In the genomic region with DNA sequence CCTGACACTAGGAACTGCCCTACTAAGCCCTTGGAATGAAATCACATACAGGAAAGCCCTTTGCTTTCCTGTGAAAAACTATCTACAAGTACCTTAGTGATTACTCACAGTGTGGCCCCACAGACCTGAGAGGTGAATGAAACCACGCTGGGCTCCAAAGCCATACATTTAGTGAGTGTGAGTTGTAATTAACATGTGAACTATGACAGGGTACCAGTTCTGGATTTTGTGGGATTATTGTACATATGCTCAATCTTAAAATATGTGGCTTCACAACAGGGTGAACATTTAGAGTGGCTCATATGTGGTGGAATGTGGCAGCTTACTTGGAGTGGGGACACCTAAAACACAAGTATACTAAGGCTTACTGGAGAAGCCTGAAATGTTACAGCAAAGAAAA, we compare ENCODE assay signal across 18 cellular contexts. TPM values are rescaled to one million over a fixed set of nuclear protein-coding genes. Genes with fewer than 3 reads are reported as not detected.
DNase-seq lines count a peak whose midpoint lies in the region; ATAC-seq and TF ChIP-seq lines count a peak whose summit lies in the region.
"Had no signal": no experiment of that assay in that cellular context is flagged by ENCODE, and none has a peak within 500 bp of the region (broad histone marks: within the 10 kb centered on the region; RNA-seq: fewer than 3 reads in every experiment).

No MANE protein-coding gene starts in this region.

- no peak for TF ChIP-seq CTCF in activated CD8-positive, alpha-beta T cell treated with anti-CD3 and anti-CD28 coated beads for 36 hours (IDR thresholded peaks at IDR 0.05)
- TF ChIP-seq CTCF in epithelial cell of esophagus (IDR thresholded peaks at IDR 0.05; ENCODE audit: insufficient read depth, low read depth, low read length, missing control alignments) (no peak), osteocyte (IDR thresholded peaks at IDR 0.05) (no peak)

- no peaks in the 10 kb centered on the region for H3K9me3 Mint-ChIP-seq in activated CD8-positive, alpha-beta T cell treated with anti-CD3 and anti-CD28 coated beads for 36 hours
- H3K9me3 Mint-ChIP-seq in activated CD8-positive, alpha-beta T cell treated with anti-CD3 and anti-CD28 coated beads, Interleukin-2, amount 10 ng/mL, durations not matched to agents 7 days and 5 days (ENCODE audit: insufficient read depth), result no peaks in the 10 kb centered on the region
- no peaks in the 10 kb centered on the region for H3K9me3 Mint-ChIP-seq in stimulated activated effector memory CD8-positive, alpha-beta T cell treated with anti-CD3 and anti-CD28 coated beads, Interleukin-12 subunit alpha, Interleukin-12 subunit beta, amount 100 ng/mL, for 72 hours
- no peaks in the 10 kb centered on the region for H3K9me3 Mint-ChIP-seq in osteocyte (ENCODE audit: unreplicated experiment)
- H3K9me3 Mint-ChIP-seq: activated T-helper 1 cell treated with anti-CD3 and anti-CD28 coated beads, Interleukin-12 subunit alpha, Interleukin-12 subunit beta, Interleukin-2, Interleukin-4 antibody, amounts not matched to agents 30 ng/mL and 10 ng/mL and 1 ng/mL, durations not matched to agents 14 hours and 24 hours and 36 hours had no signal

- H3K4me3 Mint-ChIP-seq in activated CD8-positive, alpha-beta T cell treated with anti-CD3 and anti-CD28 coated beads for 36 hours, result no peak overlapping the region
- no peak overlapping the region for H3K4me3 Mint-ChIP-seq in activated CD8-positive, alpha-beta T cell treated with anti-CD3 and anti-CD28 coated beads, Interleukin-2, amount 10 ng/mL, durations not matched to agents 7 days and 5 days
- no peak overlapping the region for H3K4me3 Mint-ChIP-seq in stimulated activated effector memory CD8-positive, alpha-beta T cell treated with anti-CD3 and anti-CD28 coated beads, Interleukin-12 subunit alpha, Interleukin-12 subunit beta, amount 100 ng/mL, for 72 hours
- no peak overlapping the region for H3K4me3 Mint-ChIP-seq in osteocyte (ENCODE audit: unreplicated experiment)
- H3K4me3 Mint-ChIP-seq: activated T-helper 1 cell treated with anti-CD3 and anti-CD28 coated beads, Interleukin-12 subunit alpha, Interleukin-12 subunit beta, Interleukin-2, Interleukin-4 antibody, amounts not matched to agents 30 ng/mL and 10 ng/mL and 1 ng/mL, durations not matched to agents 14 hours and 24 hours and 36 hours had no signal

- H3K36me3 Mint-ChIP-seq in activated CD8-positive, alpha-beta T cell treated with anti-CD3 and anti-CD28 coated beads for 36 hours (ENCODE audit: low read depth), result no peaks in the 10 kb centered on the region
- no peaks in the 10 kb centered on the region for H3K36me3 Mint-ChIP-seq in activated CD8-positive, alpha-beta T cell treated with anti-CD3 and anti-CD28 coated beads, Interleukin-2, amount 10 ng/mL, durations not matched to agents 7 days and 5 days (ENCODE audit: low read depth)
- H3K36me3 Mint-ChIP-seq in stimulated activated effector memory CD8-positive, alpha-beta T cell treated with anti-CD3 and anti-CD28 coated beads, Interleukin-12 subunit alpha, Interleukin-12 subunit beta, amount 100 ng/mL, for 72 hours, result no peaks in the 10 kb centered on the region
- no peaks in the 10 kb centered on the region for H3K36me3 Mint-ChIP-seq in osteocyte (ENCODE audit: unreplicated experiment)

- peak; percentile 14 for DNase-seq in activated CD8-positive, alpha-beta T cell treated with anti-CD3 and anti-CD28 coated beads for 36 hours
- no peak for DNase-seq in activated CD8-positive, alpha-beta T cell treated with anti-CD3 and anti-CD28 coated beads, Interleukin-2, amount 10 ng/mL, durations not matched to agents 7 days and 5 days
- DNase-seq in LoVo (ENCODE audit: low spot score), result peak; percentile 8
- peak; percentile 64 for DNase-seq in epithelial cell of esophagus (ENCODE audit: low read depth)
- DNase-seq in stimulated activated effector memory CD8-positive, alpha-beta T cell treated with anti-CD3 and anti-CD28 coated beads, Interleukin-12 subunit alpha, Interleukin-12 subunit beta, amount 100 ng/mL, for 72 hours (ENCODE audit: low spot score in 2 of 2), result no peak
- no peak for DNase-seq in NCI-H1436 treated with DMSO at 0.1 percent for 48 hours (lab: John Stamatoyannopoulos, UW)
- no peak for DNase-seq in cerebellar cortex (ENCODE audit: low spot score)
- no peak for DNase-seq in osteocyte (ENCODE audit: extremely low spot score, unreplicated experiment)
- DNase-seq: activated CD4-positive, alpha-beta T cell treated with anti-CD3 and anti-CD28 coated beads, Interleukin-2, amount 50 U/mL, for 48 hours; effector CD8-positive, alpha-beta T cell; kidney glomerular epithelial cell; mucosa of descending colon; NCI-H2107; NCI-H526; right cardiac atrium; stimulated activated CD4-positive, alpha-beta T cell treated with anti-CD3 and anti-CD28 coated beads, Interleukin-2, amount 100 ng/mL, for 24 hours had no signal

- ATAC-seq in activated CD8-positive, alpha-beta T cell treated with anti-CD3 and anti-CD28 coated beads for 36 hours, result peak; percentile 60
- ATAC-seq in activated CD8-positive, alpha-beta T cell treated with anti-CD3 and anti-CD28 coated beads, Interleukin-2, amount 10 ng/mL, durations not matched to agents 7 days and 5 days, result no peak
- peak; percentile 74 for ATAC-seq in stimulated activated effector memory CD8-positive, alpha-beta T cell treated with anti-CD3 and anti-CD28 coated beads, Interleukin-12 subunit alpha, Interleukin-12 subunit beta, amount 100 ng/mL, for 72 hours
- ATAC-seq: mucosa of descending colon, right cardiac atrium had no signal

- POLR2A ChIA-PET in activated CD8-positive, alpha-beta T cell treated with anti-CD3 and anti-CD28 coated beads for 36 hours (lab: Charles Lee), result no interaction called here
- POLR2A ChIA-PET in activated CD8-positive, alpha-beta T cell treated with anti-CD3 and anti-CD28 coated beads, Interleukin-2, amount 10 ng/mL, durations not matched to agents 7 days and 5 days (lab: Charles Lee), result no interaction called here

- no peaks in the 10 kb centered on the region for H3K27me3 Mint-ChIP-seq in activated CD8-positive, alpha-beta T cell treated with anti-CD3 and anti-CD28 coated beads for 36 hours
- no peaks in the 10 kb centered on the region for H3K27me3 Mint-ChIP-seq in activated CD8-positive, alpha-beta T cell treated with anti-CD3 and anti-CD28 coated beads, Interleukin-2, amount 10 ng/mL, durations not matched to agents 7 days and 5 days (ENCODE audit: low read depth)
- H3K27me3 Mint-ChIP-seq in osteocyte (ENCODE audit: unreplicated experiment), result no peaks in the 10 kb centered on the region

- intact Hi-C loops in activated CD8-positive, alpha-beta T cell treated with anti-CD3 and anti-CD28 coated beads for 36 hours (cut with micrococcal nuclease), result no loop called here

- H3K4me3 ChIP-seq in epithelial cell of esophagus (ENCODE audit: low read length), result no peak overlapping the region
- H3K4me3 ChIP-seq: mucosa of descending colon, vagina had no signal

- CTCF ChIA-PET in activated CD8-positive, alpha-beta T cell treated with anti-CD3 and anti-CD28 coated beads for 36 hours (lab: Charles Lee), result no interaction called here
- CTCF ChIA-PET in activated CD8-positive, alpha-beta T cell treated with anti-CD3 and anti-CD28 coated beads, Interleukin-2, amount 10 ng/mL, durations not matched to agents 7 days and 5 days (lab: Charles Lee), result no interaction called here

- H3K4me1 Mint-ChIP-seq in activated CD8-positive, alpha-beta T cell treated with anti-CD3 and anti-CD28 coated beads for 36 hours (ENCODE audit: low read depth), result peaks cover 3% of the 10 kb centered on the region
- peaks cover 6% of the 10 kb centered on the region for H3K4me1 Mint-ChIP-seq in activated CD8-positive, alpha-beta T cell treated with anti-CD3 and anti-CD28 coated beads, Interleukin-2, amount 10 ng/mL, durations not matched to agents 7 days and 5 days (ENCODE audit: low read depth)
- no peaks in the 10 kb centered on the region for H3K4me1 Mint-ChIP-seq in stimulated activated effector memory CD8-positive, alpha-beta T cell treated with anti-CD3 and anti-CD28 coated beads, Interleukin-12 subunit alpha, Interleukin-12 subunit beta, amount 100 ng/mL, for 72 hours
- H3K4me1 Mint-ChIP-seq in osteocyte (ENCODE audit: unreplicated experiment), result peaks cover 17% of the 10 kb centered on the region

- no peak overlapping the region for H3K27ac Mint-ChIP-seq in activated CD8-positive, alpha-beta T cell treated with anti-CD3 and anti-CD28 coated beads for 36 hours
- H3K27ac Mint-ChIP-seq in activated CD8-positive, alpha-beta T cell treated with anti-CD3 and anti-CD28 coated beads, Interleukin-2, amount 10 ng/mL, durations not matched to agents 7 days and 5 days, result no peak overlapping the region
- H3K27ac Mint-ChIP-seq in stimulated activated effector memory CD8-positive, alpha-beta T cell treated with anti-CD3 and anti-CD28 coated beads, Interleukin-12 subunit alpha, Interleukin-12 subunit beta, amount 100 ng/mL, for 72 hours, result no peak overlapping the region
- H3K27ac Mint-ChIP-seq in osteocyte (ENCODE audit: unreplicated experiment), result no peak overlapping the region
- H3K27ac Mint-ChIP-seq: activated T-helper 1 cell treated with anti-CD3 and anti-CD28 coated beads, Interleukin-12 subunit alpha, Interleukin-12 subunit beta, Interleukin-2, Interleukin-4 antibody, amounts not matched to agents 30 ng/mL and 10 ng/mL and 1 ng/mL, durations not matched to agents 14 hours and 24 hours and 36 hours had no signal

RNA-seq across cellular contexts. Expression of gene KCTD1, which starts 12.3 kb away (rescaled TPM):
- 1 to 10 TPM; 3.4 TPM for total RNA-seq in activated CD8-positive, alpha-beta T cell treated with anti-CD3 and anti-CD28 coated beads for 36 hours
- total RNA-seq in activated CD8-positive, alpha-beta T cell treated with anti-CD3 and anti-CD28 coated beads, Interleukin-2, amount 10 ng/mL, durations not matched to agents 7 days and 5 days, result 1 to 10 TPM; 3.0 to 3.5 TPM
- total RNA-seq in osteocyte, result 25.7 and 28.9 TPM in 2 replicates

Comparison
In these comparisons a context has a peak if more than half of its experiments do, and no peak if none do; other contexts are left out.
1. DNase-seq: peak in activated CD8-positive, alpha-beta T cell treated with anti-CD3 and anti-CD28 coated beads for 36 hours (single experiment), LoVo (single experiment) and epithelial cell of esophagus (single experiment); none in activated CD8-positive, alpha-beta T cell treated with anti-CD3 and anti-CD28 coated beads, Interleukin-2, amount 10 ng/mL, durations not matched to agents 7 days and 5 days (single experiment), stimulated activated effector memory CD8-positive, alpha-beta T cell treated with anti-CD3 and anti-CD28 coated beads, Interleukin-12 subunit alpha, Interleukin-12 subunit beta, amount 100 ng/mL, for 72 hours (0 of 2), NCI-H1436 treated with DMSO at 0.1 percent for 48 hours (single experiment), cerebellar cortex (single experiment) and osteocyte (single experiment).